Comparison of ENCODE assay signal across 18 cellular contexts in genomic region chr17:20202141-20202574, GRCh38.
A peak's percentile ranks its signal among the peaks of the same experiment; 100 is the strongest.
DNase-seq lines count a peak whose midpoint lies in the region; ATAC-seq lines count a peak whose summit lies in the region.
"Had no signal": no experiment of that assay in that cellular context is flagged by ENCODE, and none has a peak within 500 bp of the region (broad histone marks: within the 10 kb centered on the region; RNA-seq: fewer than 3 reads in every experiment).

No MANE protein-coding gene starts in this region.

- no peak overlapping the region for H3K27ac Mint-ChIP-seq in stimulated activated naive B cell treated with anti-CD40 and anti-IgM and Interleukin-4, amounts not matched to agents 10 μg/mL and 1 μg/mL and 100 μg/mL, for 72 hours
- H3K27ac Mint-ChIP-seq: activated B cell treated with CpG ODN at 0.5 μM for 24 hours, immature natural killer cell, nephron had no signal

- peak; percentile 31 to 50 for ATAC-seq in stimulated activated naive B cell treated with anti-CD40 and anti-IgM and Interleukin-4, amounts not matched to agents 10 μg/mL and 1 μg/mL and 100 μg/mL, for 72 hours (replicated peaks)
- no peak for ATAC-seq in GM19324 (IDR thresholded peaks at IDR 0.05; ENCODE audit: low FRiP score, unreplicated experiment)
- ATAC-seq: foreskin keratinocyte had no signal

- no peaks in the 10 kb centered on the region for H3K27me3 Mint-ChIP-seq in stimulated activated naive B cell treated with anti-CD40 and anti-IgM and Interleukin-4, amounts not matched to agents 10 μg/mL and 1 μg/mL and 100 μg/mL, for 72 hours
- H3K27me3 Mint-ChIP-seq: activated B cell treated with CpG ODN at 0.5 μM for 24 hours had no signal

- no peak overlapping the region for H3K9ac ChIP-seq in NT2/D1 (ENCODE audit: insufficient read length, low read depth)
- H3K9ac ChIP-seq: GM23248 had no signal

- no peaks in the 10 kb centered on the region for H3K27me3 ChIP-seq in NT2/D1 (ENCODE audit: insufficient read depth, insufficient read length)
- H3K27me3 ChIP-seq: foreskin keratinocyte had no signal

- peaks cover 8 to 22% of the 10 kb centered on the region in 2 donors for H3K36me3 Mint-ChIP-seq in stimulated activated naive B cell treated with anti-CD40 and anti-IgM and Interleukin-4, amounts not matched to agents 10 μg/mL and 1 μg/mL and 100 μg/mL, for 72 hours

- no peak overlapping the region for H3K4me3 ChIP-seq in NT2/D1 (ENCODE audit: insufficient read length, low read depth)
- H3K4me3 ChIP-seq: GM23248 had no signal

- H3K4me3 Mint-ChIP-seq in stimulated activated naive B cell treated with anti-CD40 and anti-IgM and Interleukin-4, amounts not matched to agents 10 μg/mL and 1 μg/mL and 100 μg/mL, for 72 hours, result no peak overlapping the region
- H3K4me3 Mint-ChIP-seq: activated B cell treated with CpG ODN at 0.5 μM for 24 hours, CD14-positive monocyte, immature natural killer cell, nephron had no signal

- H3K9me3 ChIP-seq in NT2/D1 (ENCODE audit: insufficient read depth, low read length), result no peaks in the 10 kb centered on the region

- H3K4me1 Mint-ChIP-seq in stimulated activated naive B cell treated with anti-CD40 and anti-IgM and Interleukin-4, amounts not matched to agents 10 μg/mL and 1 μg/mL and 100 μg/mL, for 72 hours, result peaks cover 10 to 21% of the 10 kb centered on the region in 2 donors
- H3K4me1 Mint-ChIP-seq: activated B cell treated with CpG ODN at 0.5 μM for 24 hours, nephron had no signal

- peaks cover 7 to 10% of the 10 kb centered on the region in 2 donors for H3K9me3 Mint-ChIP-seq in stimulated activated naive B cell treated with anti-CD40 and anti-IgM and Interleukin-4, amounts not matched to agents 10 μg/mL and 1 μg/mL and 100 μg/mL, for 72 hours
- H3K9me3 Mint-ChIP-seq: immature natural killer cell had no signal

- peaks cover 10% of the 10 kb centered on the region for H3K36me3 ChIP-seq in NT2/D1 (ENCODE audit: insufficient read depth, insufficient read length, low read length)

- DNase-seq in NCI-H1436 (lab: John Stamatoyannopoulos, UW) (peak; percentile 4), NCI-H1436 treated with DMSO at 0.1 percent for 48 hours (lab: John Stamatoyannopoulos, UW) (no peak), NT2/D1 (ENCODE audit: low read depth, low spot score) (peak; percentile 77), iPS DF 19.7 (ENCODE audit: low read depth, low spot score) (peak; percentile 83), HCEC 1CT (no peak), activated gamma-delta T cell (lab: John Stamatoyannopoulos, UW) (no peak)
- DNase-seq in stimulated activated naive B cell treated with anti-CD40 and anti-IgM and Interleukin-4, amounts not matched to agents 10 μg/mL and 1 μg/mL and 100 μg/mL, for 72 hours, result no peak
- DNase-seq: activated B cell treated with CpG ODN at 0.5 μM for 24 hours; activated effector memory CD4-positive, alpha-beta T cell treated with anti-CD3 and anti-CD28 coated beads, Interleukin-2, amount 50 U/mL, for 16 hours; amygdala; foreskin keratinocyte; GM23248; immature natural killer cell; NCI-H2171; stimulated activated naive CD4-positive, alpha-beta T cell treated with Interleukin-2 at 50 U/mL for 16 hours had no signal

- peaks cover 5% of the 10 kb centered on the region for H3K4me1 ChIP-seq in NT2/D1 (ENCODE audit: insufficient read depth, insufficient read length)

Comparison
In these comparisons a context has a peak if more than half of its experiments do, and no peak if none do; other contexts are left out.
1. DNase-seq: peak in NCI-H1436 (single experiment), NT2/D1 (single experiment) and iPS DF 19.7 (single experiment); none in NCI-H1436 treated with DMSO at 0.1 percent for 48 hours (single experiment), stimulated activated naive B cell treated with anti-CD40 and anti-IgM and Interleukin-4, amounts not matched to agents 10 μg/mL and 1 μg/mL and 100 μg/mL, for 72 hours (single experiment), HCEC 1CT (single experiment) and activated gamma-delta T cell (single experiment).